ENCODE assay signal across 20 cellular contexts in genomic region chr17:4241535-4241934, GRCh38.
"Had no signal": no experiment of that assay in that cellular context is flagged by ENCODE, and none has a peak within 500 bp of the region (broad histone marks: within the 10 kb centered on the region; RNA-seq: fewer than 3 reads in every experiment).

No MANE protein-coding gene starts in this region.

- H3K9ac ChIP-seq: KMS-11, SK-N-SH had no signal

- ATAC-seq: K562 had no signal

- FAIRE-seq: K562 had no signal

- H3K27ac ChIP-seq: KMS-11, RWPE1 had no signal

- DNase-seq: Kasumi-1, MM.1S, NCI-H1092 treated with DMSO at 0.1 percent for 48 hours, NCI-H1436, NCI-H187, NCI-H2029, NCI-H2081 treated with DMSO at 0.1 percent for 48 hours, NCI-H2171, NCI-H226, NCI-H446, NCI-H510A, NCI-H524 treated with DMSO at 0.1 percent for 48 hours, NCI-H69, NCI-H774, SHP77, SK-N-SH had no signal

- H3K27ac Mint-ChIP-seq: IgD-negative memory B cell had no signal

- H3K4me3 ChIP-seq: K562 had no signal

- H3K9me3 ChIP-seq: SK-N-SH had no signal

- H3K27me3 Mint-ChIP-seq: IgD-negative memory B cell had no signal

- H3K4me2 ChIP-seq: KMS-11, SK-N-SH had no signal

- H3K4me3 Mint-ChIP-seq: IgD-negative memory B cell had no signal

- H3K9me3 Mint-ChIP-seq: IgD-negative memory B cell had no signal
